ENCODE assay signal across 1 cellular context in the genomic region with DNA sequence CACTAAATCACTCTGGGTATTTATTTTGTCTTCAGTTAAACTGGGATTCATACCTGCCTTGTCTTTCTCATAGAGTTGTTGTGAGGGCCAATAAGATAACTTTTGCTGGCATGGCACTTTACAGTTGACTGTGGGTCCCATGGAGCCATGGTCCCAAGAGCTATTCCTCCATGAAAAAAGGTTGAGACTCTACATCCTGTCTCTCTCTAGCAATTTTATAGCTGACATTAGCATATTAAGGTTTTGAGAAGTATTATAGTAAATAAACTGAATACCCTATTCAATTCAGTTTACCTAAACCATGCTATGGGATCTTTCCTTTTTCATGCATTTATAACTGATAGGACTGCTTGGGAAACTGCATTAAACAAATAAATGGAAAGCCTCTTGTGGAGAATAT.
A peak's percentile ranks its signal among the peaks of the same experiment; 100 is the strongest.
TF ChIP-seq lines count a peak whose summit lies in the region.

No MANE protein-coding gene starts in this region.

TF ChIP-seq in K562, 482 proteins besides CTCF, POLR2A, EP300 and RAD21:
- TF ChIP-seq CSDE1 (IDR thresholded peaks at IDR 0.05) (no peak), RBFOX2 (IDR thresholded peaks at IDR 0.05; ENCODE audit: low read depth, low read length) (no peak), C11orf30 (IDR thresholded peaks at IDR 0.05; ENCODE audit: low read depth) (0 out of 2 replicates have a peak, but pooled peaks have one; percentile 6), SIN3A (IDR thresholded peaks at IDR 0.05; ENCODE audit: borderline replicate concordance in 2 of 2, control insufficient read depth in 1 of 2, low read depth in 2 of 2, low read length in 2 of 2) (no peak), RBBP5 (IDR thresholded peaks at IDR 0.05; ENCODE audit: borderline replicate concordance, insufficient read depth, low read length, poor library complexity, severe bottlenecking) (no peak), ZNF316 (IDR thresholded peaks at IDR 0.05) (0 out of 2 replicates have a peak, but pooled peaks have one; percentile 12)
- TF ChIP-seq, protein P1, sequence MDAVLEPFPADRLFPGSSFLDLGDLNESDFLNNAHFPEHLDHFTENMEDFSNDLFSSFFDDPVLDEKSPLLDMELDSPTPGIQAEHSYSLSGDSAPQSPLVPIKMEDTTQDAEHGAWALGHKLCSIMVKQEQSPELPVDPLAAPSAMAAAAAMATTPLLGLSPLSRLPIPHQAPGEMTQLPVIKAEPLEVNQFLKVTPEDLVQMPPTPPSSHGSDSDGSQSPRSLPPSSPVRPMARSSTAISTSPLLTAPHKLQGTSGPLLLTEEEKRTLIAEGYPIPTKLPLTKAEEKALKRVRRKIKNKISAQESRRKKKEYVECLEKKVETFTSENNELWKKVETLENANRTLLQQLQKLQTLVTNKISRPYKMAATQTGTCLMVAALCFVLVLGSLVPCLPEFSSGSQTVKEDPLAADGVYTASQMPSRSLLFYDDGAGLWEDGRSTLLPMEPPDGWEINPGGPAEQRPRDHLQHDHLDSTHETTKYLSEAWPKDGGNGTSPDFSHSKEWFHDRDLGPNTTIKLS (IDR thresholded peaks at IDR 0.05; ENCODE audit: borderline replicate concordance, low read depth) = no peak
